Comparison of ENCODE assay signal across 1 cellular context in genomic region chr5:87308024-87308423, GRCh38.
TF ChIP-seq lines count a peak whose summit lies in the region.

No MANE protein-coding gene starts in this region.

TF ChIP-seq in WTC11, 78 proteins besides CTCF, POLR2A, EP300 and RAD21 (continued from another document):
- TF ChIP-seq ESRRA (CRISPR knock-in tag; IDR thresholded peaks at IDR 0.05; ENCODE audit: borderline replicate concordance) = no peak
- no peak for TF ChIP-seq IRF1 (CRISPR knock-in tag; IDR thresholded peaks at IDR 0.05)
- TF ChIP-seq, protein P1, sequence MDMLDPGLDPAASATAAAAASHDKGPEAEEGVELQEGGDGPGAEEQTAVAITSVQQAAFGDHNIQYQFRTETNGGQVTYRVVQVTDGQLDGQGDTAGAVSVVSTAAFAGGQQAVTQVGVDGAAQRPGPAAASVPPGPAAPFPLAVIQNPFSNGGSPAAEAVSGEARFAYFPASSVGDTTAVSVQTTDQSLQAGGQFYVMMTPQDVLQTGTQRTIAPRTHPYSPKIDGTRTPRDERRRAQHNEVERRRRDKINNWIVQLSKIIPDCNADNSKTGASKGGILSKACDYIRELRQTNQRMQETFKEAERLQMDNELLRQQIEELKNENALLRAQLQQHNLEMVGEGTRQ (CRISPR knock-in tag; IDR thresholded peaks at IDR 0.05) = no peak
- TF ChIP-seq NR3C1 (CRISPR knock-in tag; conservative IDR thresholded peaks at IDR 0.05; ENCODE audit: low read depth) = no peak
- no peak for TF ChIP-seq MXD4 (CRISPR knock-in tag; IDR thresholded peaks at IDR 0.05; ENCODE audit: borderline replicate concordance)
- TF ChIP-seq ARID4B (CRISPR knock-in tag; IDR thresholded peaks at IDR 0.05; ENCODE audit: borderline replicate concordance) = no peak
